ENCODE assay signal across 9 cellular contexts in genomic region chr11:65962136-65962564, GRCh38. TPM values are rescaled to one million over a fixed set of nuclear protein-coding genes. Genes with fewer than 3 reads are reported as not detected.
DNase-seq lines count a peak whose midpoint lies in the region; ATAC-seq and TF ChIP-seq lines count a peak whose summit lies in the region.
"Had no signal": no experiment of that assay in that cellular context is flagged by ENCODE, and none has a peak within 500 bp of the region (broad histone marks: within the 10 kb centered on the region; RNA-seq: fewer than 3 reads in every experiment).

No MANE protein-coding gene starts in this region.

- H3K27ac Mint-ChIP-seq in mesothelial cell of epicardium = peak overlapping the region; percentile 82

- no peaks in the 10 kb centered on the region for H3K27me3 ChIP-seq in heart right ventricle
- H3K27me3 ChIP-seq in breast epithelium = no peaks in the 10 kb centered on the region

- no peak for DNase-seq in heart right ventricle
- no peak for DNase-seq in left ventricle myocardium superior
- DNase-seq in breast epithelium (ENCODE audit: low spot score in 2 of 2) = no peak
- DNase-seq in mesothelial cell of epicardium (ENCODE audit: low spot score in 2 of 2, unreplicated experiment in 2 of 2) = no peak
- no peak for DNase-seq in mucosa of gallbladder (ENCODE audit: low spot score)
- no peak for DNase-seq in GM10266 (ENCODE audit: extremely low spot score)

- peak overlapping the region; percentile 96 for H3K4me3 Mint-ChIP-seq in mesothelial cell of epicardium

- no peak for TF ChIP-seq POLR2A in breast epithelium (IDR thresholded peaks at IDR 0.05)

- no peaks in the 10 kb centered on the region for H3K9me3 Mint-ChIP-seq in mesothelial cell of epicardium

- intact Hi-C loops in heart right ventricle (cut with DNase I) = loop anchor here in 7 of 10 donors (5.0 kb wide), 5 partner anchors 35 to 75 kb away; partner anchors contain the start of genes FIBP (in 6 of the 7), BANF1 (in 3 of the 7), EIF1AD (in 3 of the 7) and C11orf68 (in 2 of the 7)
- intact Hi-C loops in left ventricle myocardium superior (cut with micrococcal nuclease) = no loop called here
- intact Hi-C loops in breast epithelium (cut with DNase I; ENCODE audit: low total_unique reads) = loop anchor here (10.0 kb wide), 1 partner anchor 77 kb away; the partner anchor contains the start of gene FIBP

- WGBS in heart right ventricle, 2 donors = 4 to 7% methylated on average over 8 to 14 of the region's 14 CpGs

- TF ChIP-seq CTCF in heart right ventricle (IDR thresholded peaks at IDR 0.05) = no peak
- TF ChIP-seq CTCF in breast epithelium (IDR thresholded peaks at IDR 0.05) = no peak
- no peak for TF ChIP-seq CTCF in mesothelial cell of epicardium (IDR thresholded peaks at IDR 0.05; ENCODE audit: unreplicated experiment)
- no peak for TF ChIP-seq CTCF in GM10266 (IDR thresholded peaks at IDR 0.05; ENCODE audit: control insufficient read depth, insufficient read depth, low read depth, missing control alignments)

- peaks cover 19% of the 10 kb centered on the region for H3K4me1 Mint-ChIP-seq in mesothelial cell of epicardium

- peaks cover 2% of the 10 kb centered on the region for H3K27me3 Mint-ChIP-seq in mesothelial cell of epicardium (ENCODE audit: low read depth)

- H3K4me1 ChIP-seq in heart right ventricle = peaks cover 6 to 34% (median 27%) of the 10 kb centered on the region in 9 donors
- peaks cover 15 to 16% of the 10 kb centered on the region in 2 donors for H3K4me1 ChIP-seq in breast epithelium

- H3K36me3 Mint-ChIP-seq in mesothelial cell of epicardium = peaks cover 15% of the 10 kb centered on the region

- H3K4me3 ChIP-seq in heart right ventricle (peak overlapping the region; percentile 80 to 100 (median 92)), breast epithelium (peak overlapping the region; percentile 90 to 100 (median 99))

- ATAC-seq in heart right ventricle (no peak), left ventricle myocardium superior (no peak), GM21825 (IDR thresholded peaks at IDR 0.05; ENCODE audit: unreplicated experiment) (no peak), GM21786 (IDR thresholded peaks at IDR 0.05; ENCODE audit: unreplicated experiment) (no peak)

- H3K9me3 ChIP-seq in heart right ventricle = no peaks in the 10 kb centered on the region
- H3K9me3 ChIP-seq in breast epithelium = no peaks in the 10 kb centered on the region

- H3K27ac ChIP-seq in heart right ventricle = peak overlapping the region in 9 of 10 donors; percentile 86 to 98 (median 93)
- H3K27ac ChIP-seq in breast epithelium = peak overlapping the region; percentile 91

- H3K36me3 ChIP-seq in heart right ventricle (peaks cover 4 to 40% (median 31%) of the 10 kb centered on the region in 9 donors), breast epithelium (peaks cover 13% of the 10 kb centered on the region)

RNA-seq across cellular contexts. Expression of gene SART1, which starts 0.6 kb away (rescaled TPM):
- total RNA-seq in heart right ventricle = 10 to 100 TPM; 26.2 to 40.1 (median 32.5) TPM
- polyA plus RNA-seq in heart right ventricle = 100 to 1,000 TPM in 1 of 2 donors, 10 to 100 TPM in 1; 52.0 to 160 TPM
- total RNA-seq in left ventricle myocardium superior = 32.2 TPM
- 10 to 100 TPM; 55.2 to 68.5 (median 55.9) TPM for total RNA-seq in breast epithelium
- 47.1 to 55.1 TPM (median 54.4 TPM) in 3 replicates for total RNA-seq in mesothelial cell of epicardium
- total RNA-seq in mucosa of gallbladder = 41.0 TPM

RNA-seq across cellular contexts. Expression of gene TSGA10IP, which starts 16.9 kb away (rescaled TPM):
- total RNA-seq in heart right ventricle = not detected
- under 1 TPM in 1 of 2 donors, not detected in 1; 0.01 TPM for polyA plus RNA-seq in heart right ventricle
- not detected for total RNA-seq in left ventricle myocardium superior
- not detected for total RNA-seq in breast epithelium
- total RNA-seq in mesothelial cell of epicardium = not detected in 3 replicates
- total RNA-seq in mucosa of gallbladder = not detected
- total RNA-seq: renal cortical epithelial cell had no signal

RNA-seq across cellular contexts. Expression of gene EIF1AD, which starts 39.8 kb away (rescaled TPM):
- 10 to 100 TPM; 15.1 to 25.3 (median 19.7) TPM for total RNA-seq in heart right ventricle
- 10 to 100 TPM; 18.3 to 30.0 TPM for polyA plus RNA-seq in heart right ventricle
- total RNA-seq in left ventricle myocardium superior = 22.8 TPM
- 10 to 100 TPM; 31.0 to 33.1 (median 31.0) TPM for total RNA-seq in breast epithelium
- total RNA-seq in mesothelial cell of epicardium = 34.0 to 37.0 TPM (median 34.2 TPM) in 3 replicates
- total RNA-seq in mucosa of gallbladder = 29.2 TPM

RNA-seq across cellular contexts. Expression of gene BANF1, which starts 40.2 kb away (rescaled TPM):
- total RNA-seq in heart right ventricle (100 to 1,000 TPM; 196 to 224 (median 212) TPM), left ventricle myocardium superior (238 TPM), breast epithelium (10 to 100 TPM; 15.7 to 42.0 (median 37.4) TPM), mesothelial cell of epicardium (170 to 195 TPM (median 176 TPM) in 3 replicates), mucosa of gallbladder (165 TPM)
- polyA plus RNA-seq in heart right ventricle = 100 to 1,000 TPM; 234 to 381 TPM

RNA-seq across cellular contexts. Expression of gene DRAP1, which starts 42.9 kb away (rescaled TPM):
- total RNA-seq in heart right ventricle (100 to 1,000 TPM in 3 of 10 donors, 10 to 100 TPM in 7; 69.4 to 115 (median 93.8) TPM), left ventricle myocardium superior (106 TPM), breast epithelium (10 to 100 TPM; 50.1 to 64.5 (median 51.5) TPM), mesothelial cell of epicardium (68.5 to 74.4 TPM (median 70.9 TPM) in 3 replicates), mucosa of gallbladder (90.1 TPM)
- 100 to 1,000 TPM; 177 to 210 TPM for polyA plus RNA-seq in heart right ventricle
